Comparison of ENCODE assay signal across 17 cellular contexts in genomic region chrX:71579990-71580380, GRCh38. TPM values are rescaled to one million over a fixed set of nuclear protein-coding genes. Genes with fewer than 3 reads are reported as not detected.
"Had no signal": no experiment of that assay in that cellular context is flagged by ENCODE, and none has a peak within 500 bp of the region (broad histone marks: within the 10 kb centered on the region; RNA-seq: fewer than 3 reads in every experiment).

No MANE protein-coding gene starts in this region.

- H3K27ac ChIP-seq: coronary artery, esophagus squamous epithelium, SJSA1, tibial artery had no signal

- DNase-seq: activated CD4-positive, alpha-beta T cell treated with anti-CD3 and anti-CD28 coated beads, Interleukin-2, amount 50 U/mL, for 48 hours; activated CD4-positive, CD25-positive, alpha-beta regulatory T cell treated with anti-CD3 and anti-CD28 coated beads, Interleukin-2, amount 50 U/mL, for 72 hours; activated T-cell treated with anti-CD3 and anti-CD28 coated beads, Interleukin-2, amount 50 U/mL, for 4 hours; esophagus squamous epithelium; glutamatergic neuron; kidney glomerular epithelial cell; stimulated activated CD4-positive, alpha-beta T cell treated with anti-CD3 and anti-CD28 coated beads, Interleukin-1b, Interleukin-23, amount 100 ng/mL, for 48 hours; T1000; tibial artery had no signal

- H3K9me3 ChIP-seq: esophagus squamous epithelium, SJSA1, tibial artery had no signal

- H3K4me1 Mint-ChIP-seq: neural crest cell had no signal

- H3K9me3 Mint-ChIP-seq: activated T-cell treated with anti-CD3 and anti-CD28 coated beads, Interleukin-2, amount 50 U/mL, for 4 hours had no signal

- H3K4me3 Mint-ChIP-seq: activated T-cell treated with anti-CD3 and anti-CD28 coated beads, Interleukin-2, amount 50 U/mL, for 4 hours; neural crest cell had no signal

- H3K27me3 ChIP-seq: esophagus squamous epithelium, SJSA1, tibial artery had no signal

- H3K4me1 ChIP-seq: esophagus squamous epithelium, SJSA1, tibial artery had no signal

- H3K4me3 ChIP-seq: coronary artery, esophagus squamous epithelium, SJSA1, tibial artery had no signal

RNA-seq across cellular contexts. Expression of gene CXCR3, which starts 38.3 kb away (rescaled TPM):
- total RNA-seq: endothelial cell of umbilical vein, fibroblast of villous mesenchyme, neural crest cell, osteoblast, pulmonary artery endothelial cell, SJSA1, subcutaneous adipose tissue had no signal
- polyA plus RNA-seq: endothelial cell of umbilical vein had no signal
